In genomic region chr16:58937661-58938060, GRCh38 we compare ENCODE assay signal across 14 cellular contexts.
"Had no signal": no experiment of that assay in that cellular context is flagged by ENCODE, and none has a peak within 500 bp of the region (broad histone marks: within the 10 kb centered on the region; RNA-seq: fewer than 3 reads in every experiment).

No MANE protein-coding gene starts in this region.

- H3K36me3 ChIP-seq: thoracic aorta, upper lobe of right lung had no signal

- H3K4me1 ChIP-seq: upper lobe of right lung had no signal

- H3K27ac Mint-ChIP-seq: activated naive CD4-positive, alpha-beta T cell treated with anti-CD3 and anti-CD28 coated beads, Interleukin-2, amount 10 ng/mL, durations not matched to agents 7 days and 5 days; dendritic cell treated with granulocyte-macrophage colony-stimulating factor and Interleukin-4, amounts not matched to agents 40 ng/mL and 50 ng/mL, for 4 days; T-helper 2 cell treated with Interferon-gamma antibody and Interleukin-4, amounts not matched to agents 5 μg/mL and 100 μg/mL, for 36 hours had no signal

- H3K4me3 Mint-ChIP-seq: activated naive CD4-positive, alpha-beta T cell treated with anti-CD3 and anti-CD28 coated beads, Interleukin-2, amount 10 ng/mL, durations not matched to agents 7 days and 5 days; dendritic cell treated with granulocyte-macrophage colony-stimulating factor and Interleukin-4, amounts not matched to agents 40 ng/mL and 50 ng/mL, for 4 days; neural crest cell; T-helper 2 cell treated with Interferon-gamma antibody and Interleukin-4, amounts not matched to agents 5 μg/mL and 100 μg/mL, for 36 hours had no signal

- H3K4me1 Mint-ChIP-seq: activated naive CD4-positive, alpha-beta T cell treated with anti-CD3 and anti-CD28 coated beads, Interleukin-2, amount 10 ng/mL, durations not matched to agents 7 days and 5 days; neural crest cell had no signal

- H3K27me3 Mint-ChIP-seq: activated naive CD4-positive, alpha-beta T cell treated with anti-CD3 and anti-CD28 coated beads, Interleukin-2, amount 10 ng/mL, durations not matched to agents 7 days and 5 days; dendritic cell treated with granulocyte-macrophage colony-stimulating factor and Interleukin-4, amounts not matched to agents 40 ng/mL and 50 ng/mL, for 4 days had no signal

- H3K4me3 ChIP-seq: thoracic aorta, upper lobe of right lung had no signal

- DNase-seq: activated CD4-positive, alpha-beta T cell treated with anti-CD3 and anti-CD28 coated beads, Interleukin-2, amount 50 U/mL, for 4 hours; activated naive CD4-positive, alpha-beta T cell treated with anti-CD3 and anti-CD28 coated beads, Interleukin-2, amount 10 ng/mL, durations not matched to agents 7 days and 5 days; activated T-cell treated with anti-CD3 and anti-CD28 coated beads, Interleukin-2, amount 50 U/mL, for 1 hour; effector memory CD4-positive, alpha-beta T cell; foreskin melanocyte; kidney glomerular epithelial cell; mesenchymal stem cell; stimulated activated CD4-positive, alpha-beta T cell treated with anti-CD3 and anti-CD28 coated beads, Interleukin-1b, Interleukin-23, amount 100 ng/mL, for 48 hours; upper lobe of right lung had no signal

- H3K27ac ChIP-seq: thoracic aorta, upper lobe of right lung had no signal

- H3K9me3 ChIP-seq: upper lobe of right lung had no signal

- H3K27me3 ChIP-seq: upper lobe of right lung had no signal

- H3K36me3 Mint-ChIP-seq: activated naive CD4-positive, alpha-beta T cell treated with anti-CD3 and anti-CD28 coated beads, Interleukin-2, amount 10 ng/mL, durations not matched to agents 7 days and 5 days had no signal

- ATAC-seq: activated CD4-positive, CD25-positive, alpha-beta regulatory T cell treated with anti-CD3 and anti-CD28 coated beads, Interleukin-2, amount 50 U/mL, for 24 hours; upper lobe of right lung had no signal

- H3K9me3 Mint-ChIP-seq: T-helper 2 cell treated with Interferon-gamma antibody and Interleukin-4, amounts not matched to agents 5 μg/mL and 100 μg/mL, for 36 hours had no signal
